8 cellular contexts compared by ENCODE assay signal in the genomic region with DNA sequence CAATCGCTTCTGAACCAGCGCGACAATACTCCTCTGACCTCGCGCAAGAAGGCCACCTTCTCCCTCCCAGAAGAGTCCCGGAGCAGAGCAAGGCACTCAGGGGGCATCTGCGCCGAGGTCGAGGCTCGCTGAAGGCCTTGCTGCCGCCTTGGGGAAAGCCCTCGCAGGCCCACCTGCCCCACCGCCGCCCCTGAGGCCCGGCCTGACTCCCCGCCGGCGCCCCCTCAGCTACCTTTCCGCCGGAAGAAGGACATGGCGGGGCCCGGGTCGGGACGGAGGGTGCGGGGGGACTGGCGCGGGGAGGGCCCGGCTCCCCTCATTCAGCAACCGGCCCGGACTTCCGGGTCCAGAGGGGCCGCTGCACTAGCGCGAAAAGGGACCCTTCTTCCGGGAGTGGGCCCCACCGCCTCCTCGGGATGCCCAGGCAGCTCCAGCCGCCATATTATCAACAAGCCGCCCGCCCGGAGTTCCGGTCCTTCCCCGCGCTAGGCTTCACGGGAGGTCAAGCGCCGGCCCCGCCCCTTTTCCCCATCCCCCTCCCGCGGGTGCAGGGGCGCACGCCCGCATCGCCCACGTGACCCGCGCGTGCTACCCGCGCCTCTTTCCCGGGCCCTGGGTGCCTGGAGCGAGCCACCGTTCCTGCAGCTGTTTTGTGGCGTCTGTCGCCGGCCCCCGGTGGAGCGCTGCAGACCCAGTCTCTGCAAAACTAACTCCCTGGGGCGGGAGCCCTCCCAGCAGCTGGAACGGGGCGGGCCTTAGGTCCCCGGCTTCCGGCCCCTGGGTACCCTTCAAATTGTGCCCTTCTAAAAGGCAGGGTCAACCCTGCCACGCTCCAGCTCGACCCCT. TPM values are rescaled to one million over a fixed set of nuclear protein-coding genes. Genes with fewer than 3 reads are reported as not detected.
DNase-seq lines count a peak whose midpoint lies in the region; ATAC-seq and TF ChIP-seq lines count a peak whose summit lies in the region.

A gene with protein sequence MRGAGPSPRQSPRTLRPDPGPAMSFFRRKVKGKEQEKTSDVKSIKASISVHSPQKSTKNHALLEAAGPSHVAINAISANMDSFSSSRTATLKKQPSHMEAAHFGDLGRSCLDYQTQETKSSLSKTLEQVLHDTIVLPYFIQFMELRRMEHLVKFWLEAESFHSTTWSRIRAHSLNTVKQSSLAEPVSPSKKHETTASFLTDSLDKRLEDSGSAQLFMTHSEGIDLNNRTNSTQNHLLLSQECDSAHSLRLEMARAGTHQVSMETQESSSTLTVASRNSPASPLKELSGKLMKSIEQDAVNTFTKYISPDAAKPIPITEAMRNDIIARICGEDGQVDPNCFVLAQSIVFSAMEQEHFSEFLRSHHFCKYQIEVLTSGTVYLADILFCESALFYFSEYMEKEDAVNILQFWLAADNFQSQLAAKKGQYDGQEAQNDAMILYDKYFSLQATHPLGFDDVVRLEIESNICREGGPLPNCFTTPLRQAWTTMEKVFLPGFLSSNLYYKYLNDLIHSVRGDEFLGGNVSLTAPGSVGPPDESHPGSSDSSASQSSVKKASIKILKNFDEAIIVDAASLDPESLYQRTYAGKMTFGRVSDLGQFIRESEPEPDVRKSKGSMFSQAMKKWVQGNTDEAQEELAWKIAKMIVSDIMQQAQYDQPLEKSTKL (minus strand): TSS at position 469 of the 846 bp plus-strand sequence. CDS start 149 bp downstream, at position 320.

- ATAC-seq in GM19467 (IDR thresholded peaks at IDR 0.05; ENCODE audit: unreplicated experiment), result peak; percentile 68

- 0 to 1% methylated on average over 40 to 75 of the region's 75 CpGs for WGBS in endodermal cell (ENCODE audit: insufficient coverage in 1 of 2, insufficient read length in 1 of 2), 2 experiments
- WGBS in mesodermal cell (ENCODE audit: insufficient coverage in 2 of 2), 2 experiments, result 1% methylated on average over 67 to 68 of the region's 75 CpGs

- peak within 1 kb of the TSS; percentile 87 for H3K9ac ChIP-seq in endodermal cell (ENCODE audit: extremely low read depth, low read length, poor library complexity, severe bottlenecking)

- H3K9me3 Mint-ChIP-seq in endodermal cell, result no peaks in the 10 kb centered on the region

- H3K4me1 Mint-ChIP-seq in endodermal cell, result peaks cover 3% of the 10 kb centered on the region

- H3K4me1 ChIP-seq in endodermal cell (ENCODE audit: control insufficient read depth, insufficient read depth, low read length) (peaks cover 3% of the 10 kb centered on the region), mesodermal cell (ENCODE audit: control insufficient read depth, insufficient read depth, low read length, poor library complexity, severe bottlenecking) (no peaks in the 10 kb centered on the region)

- DNase-seq in COLO668 (lab: John Stamatoyannopoulos, UW; ENCODE audit: unreplicated experiment) (peak; percentile 91), HS-27A (ENCODE audit: low read depth) (peak; percentile 72), endodermal cell (peak; percentile 99)
- peak; percentile 76 for DNase-seq in NK-92 treated with Interleukin-12 subunit alpha and Interleukin-12 subunit beta, amount 100 ng/mL, for 24 hours (lab: John Stamatoyannopoulos, UW)
- peak; percentile 91 to 94 (median 91) for DNase-seq in activated CD8-positive, alpha-beta memory T cell treated with anti-CD3 and anti-CD28 coated beads for 48 hours (ENCODE audit: low read depth in 2 of 3, low spot score in 2 of 3)
- DNase-seq in stimulated activated CD8-positive, alpha-beta memory T cell treated with anti-CD3 and anti-CD28 coated beads, Interleukin-15, amount 100 ng/mL, for 4 hours (ENCODE audit: low read depth in 2 of 2), result peak; percentile 87 to 88

- H3K4me3 Mint-ChIP-seq in endodermal cell, result peak within 1 kb of the TSS; percentile 87

- H3K9me3 ChIP-seq in endodermal cell (ENCODE audit: control insufficient read depth, low read length) (peaks cover 10% of the 10 kb centered on the region), mesodermal cell (ENCODE audit: control insufficient read depth, low read length) (peaks cover 9% of the 10 kb centered on the region)

- H3K4me3 ChIP-seq in endodermal cell (ENCODE audit: low read length), result peak within 1 kb of the TSS; percentile 99
- H3K4me3 ChIP-seq in mesodermal cell (ENCODE audit: extremely low read depth, insufficient read depth, low read length, poor library complexity, severe bottlenecking), result peak within 1 kb of the TSS; percentile 73

- H3K27ac ChIP-seq in endodermal cell (ENCODE audit: low read depth, low read length) (peak within 1 kb of the TSS; percentile 70), mesodermal cell (ENCODE audit: low read depth, low read length, severe bottlenecking) (peak within 1 kb of the TSS; percentile 75)

- H3K36me3 ChIP-seq in endodermal cell (ENCODE audit: control insufficient read depth, insufficient read depth, low read length) (peaks cover 28% of the 10 kb centered on the region), mesodermal cell (ENCODE audit: control insufficient read depth, insufficient read depth, low read length) (peaks cover 39% of the 10 kb centered on the region)

- H3K27me3 Mint-ChIP-seq in endodermal cell (ENCODE audit: insufficient read depth), result no peaks in the 10 kb centered on the region

- H3K36me3 Mint-ChIP-seq in endodermal cell (ENCODE audit: low read depth), result peaks cover 20% of the 10 kb centered on the region

- TF ChIP-seq CTCF in endodermal cell (conservative IDR thresholded peaks at IDR 0.05), result no peak

- H3K27me3 ChIP-seq in endodermal cell (ENCODE audit: control insufficient read depth, insufficient read depth, low read length, poor library complexity, severe bottlenecking), result no peaks in the 10 kb centered on the region

- peak within 1 kb of the TSS; percentile 96 for H3K27ac Mint-ChIP-seq in endodermal cell

RNA-seq across cellular contexts. Expression of the gene that starts here (rescaled TPM):
- 10 to 100 TPM; 29.6 to 39.1 TPM for total RNA-seq in endodermal cell
- 17.2 TPM for polyA plus RNA-seq in endodermal cell (2013, experiment 1 of 2)
- 18.3 TPM for polyA plus RNA-seq in endodermal cell (2013, experiment 2 of 2)
- 23.9 TPM for polyA plus RNA-seq in mesodermal cell (2013, experiment 1 of 2)
- 22.2 TPM for polyA plus RNA-seq in mesodermal cell (2013, experiment 2 of 2)

Comparison
In these comparisons a context has a peak if more than half of its experiments do, and no peak if none do; other contexts are left out.
1. Peak in every context shown above with its lines: DNase-seq, ATAC-seq, H3K4me3 ChIP-seq and H3K27ac ChIP-seq.